In genomic region chr1:31198150-31198549, GRCh38 we compare ENCODE assay signal across 20 cellular contexts. TPM values are rescaled to one million over a fixed set of nuclear protein-coding genes. Genes with fewer than 3 reads are reported as not detected.
DNase-seq lines count a peak whose midpoint lies in the region; ATAC-seq and TF ChIP-seq lines count a peak whose summit lies in the region.
"Had no signal": no experiment of that assay in that cellular context is flagged by ENCODE, and none has a peak within 500 bp of the region (broad histone marks: within the 10 kb centered on the region; RNA-seq: fewer than 3 reads in every experiment).

No MANE protein-coding gene starts in this region.

- peaks cover 8% of the 10 kb centered on the region; the same call in 1 of the 2 replicates for H3K4me1 ChIP-seq in GM23338 (ENCODE audit: insufficient read depth)
- H3K4me1 ChIP-seq: A549, Caco-2, Peyer's patch had no signal

- H3K4me1 Mint-ChIP-seq in GM23338: peaks cover 24% of the 10 kb centered on the region
- H3K4me1 Mint-ChIP-seq: IgD-negative memory B cell had no signal

- H3K36me3 ChIP-seq in GM23338 (ENCODE audit: insufficient read depth) (no peaks in the 10 kb centered on the region), MG63 (no peaks in the 10 kb centered on the region)
- H3K36me3 ChIP-seq: Peyer's patch had no signal

- no peaks in the 10 kb centered on the region; the same call in 2 of the 3 replicates for H3K9me3 Mint-ChIP-seq in GM23338
- H3K9me3 Mint-ChIP-seq: CD4-positive, alpha-beta T cell; IgD-negative memory B cell had no signal

- no peaks in the 10 kb centered on the region for H3K79me2 ChIP-seq in GM23338 (replicated peaks; ENCODE audit: insufficient read depth)

- H3K9me3 ChIP-seq in MG63: no peaks in the 10 kb centered on the region
- H3K9me3 ChIP-seq: A549, Caco-2, Peyer's patch had no signal

- no peaks in the 10 kb centered on the region for H3F3A ChIP-seq in GM23338 (replicated peaks; ENCODE audit: low read depth)

- DNase-seq in GM23338 (ENCODE audit: low spot score) (no peak), MG63 (peak; percentile 31), fibroblast of mammary gland (ENCODE audit: low read depth) (peak; percentile 38), retina (peak; percentile 46), NCI-H1105 treated with DMSO at 0.1 percent for 48 hours (lab: John Stamatoyannopoulos, UW) (no peak)
- no peak for DNase-seq in stimulated activated CD4-positive, alpha-beta T cell treated with anti-CD3 and anti-CD28 coated beads, Interleukin-1b, Interleukin-23, amount 100 ng/mL, for 48 hours
- no peak for DNase-seq in activated CD8-positive, alpha-beta memory T cell treated with anti-CD3 and anti-CD28 coated beads, Interleukin-2, amount 50 U/mL, for 48 hours
- DNase-seq: Caco-2; CD4-positive, alpha-beta T cell; GF-D8; Kasumi-1; NCI-H1105; NCI-H1694; NCI-H2081 treated with DMSO at 0.1 percent for 48 hours; NK-92 treated with Interleukin-12 subunit alpha and Interleukin-12 subunit beta, amount 100 ng/mL, for 24 hours; Peyer's patch had no signal

- no peak for ATAC-seq in GM23338
- ATAC-seq: A549, Right ventricle myocardium inferior had no signal

- peak overlapping the region; percentile 38 for H3K27ac Mint-ChIP-seq in GM23338
- H3K27ac Mint-ChIP-seq: CD4-positive, alpha-beta T cell; IgD-negative memory B cell had no signal

- no peak overlapping the region for H2AFZ ChIP-seq in GM23338

- H3K4me2 ChIP-seq in GM23338: no peak overlapping the region
- H3K4me2 ChIP-seq: A549 had no signal

- no peaks in the 10 kb centered on the region for H3K9me2 ChIP-seq in GM23338 (ENCODE audit: insufficient read depth)

- TF ChIP-seq CTCF in GM23338 (conservative IDR thresholded peaks at IDR 0.05; ENCODE audit: low read depth in 2 of 2) (no peak), fibroblast of mammary gland (conservative IDR thresholded peaks at IDR 0.05; ENCODE audit: control insufficient read depth, insufficient read depth, low read depth, low read length) (no peak)

- no peaks in the 10 kb centered on the region for H3K36me3 Mint-ChIP-seq in GM23338 (ENCODE audit: low read depth)

- no peak overlapping the region for H3K4me3 Mint-ChIP-seq in GM23338
- H3K4me3 Mint-ChIP-seq: CD4-positive, alpha-beta T cell; IgD-negative memory B cell had no signal

- H3K27ac ChIP-seq in GM23338 (ENCODE audit: low read depth): no peak overlapping the region
- H3K27ac ChIP-seq: A549, Peyer's patch had no signal

- no peaks in the 10 kb centered on the region; the same call in 1 of the 2 replicates for H4K20me1 ChIP-seq in GM23338 (replicated peaks; ENCODE audit: insufficient read depth)

- H3K27me3 ChIP-seq in GM23338 (ENCODE audit: insufficient read depth) (no peaks in the 10 kb centered on the region), MG63 (no peaks in the 10 kb centered on the region)
- H3K27me3 ChIP-seq: Peyer's patch had no signal

- H3K4me3 ChIP-seq in GM23338 (no peak overlapping the region), MG63 (no peak overlapping the region), fibroblast of mammary gland (ENCODE audit: control insufficient read depth, low read depth, low read length) (no peak overlapping the region)
- H3K4me3 ChIP-seq: A549, Peyer's patch had no signal

- H3K27me3 Mint-ChIP-seq in GM23338 (ENCODE audit: insufficient read depth, low read depth, poor library complexity): peaks cover 2% of the 10 kb centered on the region

TF ChIP-seq in GM23338, 12 proteins besides CTCF, POLR2A, EP300 and RAD21 (continues in another document):
- no peak for TF ChIP-seq POLR2AphosphoS5 (IDR thresholded peaks at IDR 0.05; ENCODE audit: low read depth)
- no peak for TF ChIP-seq ZNF114 (CRISPR knock-in tag; IDR thresholded peaks at IDR 0.05)
- no peak for TF ChIP-seq CREB1 (CRISPR knock-in tag; IDR thresholded peaks at IDR 0.05; ENCODE audit: low read depth)
- no peak for TF ChIP-seq STAT1 (IDR thresholded peaks at IDR 0.05; ENCODE audit: unreplicated experiment)
- no peak for TF ChIP-seq ZNF462 (CRISPR knock-in tag; IDR thresholded peaks at IDR 0.05)
- no peak for TF ChIP-seq REST (IDR thresholded peaks at IDR 0.05; ENCODE audit: unreplicated experiment)
- TF ChIP-seq JUNB (IDR thresholded peaks at IDR 0.05; ENCODE audit: unreplicated experiment): no peak
- no peak for TF ChIP-seq EZH2 (IDR thresholded peaks at IDR 0.05; ENCODE audit: low read depth, unreplicated experiment)

RNA-seq across cellular contexts. Expression of gene NKAIN1, which starts 41.5 kb away (rescaled TPM):
- total RNA-seq in GM23338 (2014; rRNA removed; shearing (Covaris generic)): 38.4 and 56.7 TPM in 2 replicates
- 14.7 and 18.1 TPM in 2 replicates for polyA plus RNA-seq in GM23338 (2016; fragmentation: Nextera tagmentation; extraction: Ambion mirVana)
- 0.43 and 1.0 TPM in 2 replicates for total RNA-seq in MG63 (2014; rRNA removed; shearing (Covaris generic); ENCODE audit: low replicate concordance)
- total RNA-seq: Caco-2; CD4-positive, alpha-beta T cell; HT-29; Peyer's patch had no signal
- polyA plus RNA-seq: IgD-negative memory B cell had no signal

Comparison
In these comparisons a context has a peak if more than half of its experiments do, and no peak if none do; other contexts are left out.
1. DNase-seq: peak in MG63 (single experiment), fibroblast of mammary gland (single experiment) and retina (single experiment); none in GM23338 (single experiment), stimulated activated CD4-positive, alpha-beta T cell treated with anti-CD3 and anti-CD28 coated beads, Interleukin-1b, Interleukin-23, amount 100 ng/mL, for 48 hours (single experiment), NCI-H1105 treated with DMSO at 0.1 percent for 48 hours (single experiment) and activated CD8-positive, alpha-beta memory T cell treated with anti-CD3 and anti-CD28 coated beads, Interleukin-2, amount 50 U/mL, for 48 hours (single experiment).
2. RNA of gene NKAIN1, which starts 41.5 kb away (total RNA-seq): 38.4 to 56.7 TPM in GM23338; 0.43 to 1.0 TPM in MG63; every median in the first group is over 10 times any median in the second.